ENCODE assay signal across 20 cellular contexts in the genomic region with DNA sequence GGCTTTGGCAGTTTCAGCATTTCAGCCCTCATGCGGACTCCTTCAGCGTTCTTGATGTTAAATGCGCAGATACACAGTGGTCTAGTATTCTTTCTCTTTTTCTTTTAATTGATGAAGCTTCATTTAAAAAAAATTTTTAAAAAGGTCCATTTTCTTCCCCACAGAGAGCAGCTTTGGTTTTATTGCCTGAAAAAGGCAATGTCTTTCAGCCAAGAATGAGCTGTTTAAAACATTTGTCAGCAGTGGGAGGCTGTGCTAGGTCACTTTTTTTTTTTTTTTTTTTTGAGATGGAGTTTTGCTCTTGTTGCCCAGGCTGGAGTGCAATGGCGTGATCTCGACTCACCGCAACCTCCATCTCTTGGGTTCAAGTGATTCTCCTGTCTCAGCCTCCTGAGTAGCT. TPM values are rescaled to one million over a fixed set of nuclear protein-coding genes. Genes with fewer than 3 reads are reported as not detected.
DNase-seq lines count a peak whose midpoint lies in the region; ATAC-seq and TF ChIP-seq lines count a peak whose summit lies in the region.
"Had no signal": no experiment of that assay in that cellular context is flagged by ENCODE, and none has a peak within 500 bp of the region (broad histone marks: within the 10 kb centered on the region; RNA-seq: fewer than 3 reads in every experiment).

No MANE protein-coding gene starts in this region.

- H3K27ac ChIP-seq in angular gyrus (ENCODE audit: low read depth, low read length) (peak overlapping the region; percentile 88), adrenal gland (no peak overlapping the region)
- H3K27ac ChIP-seq: BLaER1, HL-60 had no signal

- no peak overlapping the region for H3K9ac ChIP-seq in skeletal muscle satellite cell (ENCODE audit: low read depth, low read length)
- H3K9ac ChIP-seq: BLaER1 had no signal

- DNase-seq in AG08395 (ENCODE audit: low spot score): peak; percentile 38
- DNase-seq in fibroblast of mammary gland (ENCODE audit: low read depth): peak; percentile 44
- no peak for DNase-seq in cortex of kidney (lab: John Stamatoyannopoulos, UW)
- DNase-seq in activated CD8-positive, alpha-beta memory T cell treated with anti-CD3 and anti-CD28 coated beads, Interleukin-2, amount 50 U/mL, for 48 hours: no peak
- DNase-seq in adrenal gland: no peak
- DNase-seq: activated naive CD8-positive, alpha-beta T cell treated with anti-CD3 and anti-CD28 coated beads for 36 hours; Calu3; NCI-H1417 treated with DMSO at 0.1 percent for 48 hours; NCI-H524 treated with DMSO at 0.1 percent for 48 hours; RPMI8226; stimulated activated CD4-positive, alpha-beta T cell treated with anti-CD3 and anti-CD28 coated beads, Interleukin-2, amount 100 ng/mL, for 24 hours; stimulated activated naive CD4-positive, alpha-beta T cell; T1000 had no signal

- H3K4me2 ChIP-seq in skeletal muscle satellite cell (ENCODE audit: low read length): peak overlapping the region; percentile 29
- H3K4me2 ChIP-seq: BLaER1 had no signal

- peaks cover 28% of the 10 kb centered on the region for H3K4me1 ChIP-seq in skeletal muscle satellite cell (ENCODE audit: control insufficient read depth, insufficient read depth, low read length)
- H3K4me1 ChIP-seq in adrenal gland (replicated peaks in 1 of 2): peaks cover 0 to 12% of the 10 kb centered on the region in 2 donors
- H3K4me1 ChIP-seq: BLaER1 had no signal

- ATAC-seq in HG02763 (IDR thresholded peaks at IDR 0.05; ENCODE audit: unreplicated experiment): no peak
- ATAC-seq: activated CD4-positive, CD25-positive, alpha-beta regulatory T cell treated with anti-CD3 and anti-CD28 coated beads, Interleukin-2, amount 50 U/mL, for 24 hours; SK-N-SH treated with all-trans-retinoic acid at 6 μM for 48 hours had no signal

- intact Hi-C loops in adrenal gland (cut with DNase I): no loop called here

- no peak for TF ChIP-seq POLR2A in adrenal gland (IDR thresholded peaks at IDR 0.05)

- H3K27me3 ChIP-seq in skeletal muscle satellite cell (ENCODE audit: control insufficient read depth, insufficient read depth, low read length): no peaks in the 10 kb centered on the region
- H3K27me3 ChIP-seq in adrenal gland: no peaks in the 10 kb centered on the region
- H3K27me3 ChIP-seq: BLaER1 had no signal

- no peak for TF ChIP-seq CTCF in fibroblast of mammary gland (conservative IDR thresholded peaks at IDR 0.05; ENCODE audit: control insufficient read depth, insufficient read depth, low read depth, low read length)
- TF ChIP-seq CTCF in adrenal gland (IDR thresholded peaks at IDR 0.05): no peak

- WGBS in adrenal gland, 4 donors: 92 to 98% (median 94%) methylated on average over 6 of the region's 6 CpGs

- H3K9me3 ChIP-seq in skeletal muscle satellite cell (replicated peaks; ENCODE audit: low read length): no peaks in the 10 kb centered on the region
- H3K9me3 ChIP-seq in adrenal gland (replicated peaks in 1 of 3): no peaks in the 10 kb centered on the region
- H3K9me3 ChIP-seq: BLaER1 had no signal

- no peak overlapping the region for H3K4me3 ChIP-seq in fibroblast of mammary gland (ENCODE audit: control insufficient read depth, low read depth, low read length)
- no peak overlapping the region for H3K4me3 ChIP-seq in skeletal muscle satellite cell (ENCODE audit: low read length)
- H3K4me3 ChIP-seq in adrenal gland: no peak overlapping the region
- H3K4me3 ChIP-seq: BLaER1 had no signal

- H3K36me3 ChIP-seq in skeletal muscle satellite cell (ENCODE audit: insufficient read depth, low read length): peaks cover 52% of the 10 kb centered on the region
- peaks cover 0 to 52% of the 10 kb centered on the region in 2 donors for H3K36me3 ChIP-seq in adrenal gland (replicated peaks in 1 of 2)

RNA-seq across cellular contexts. Expression of a gene that starts 13.5 kb away (rescaled TPM):
- total RNA-seq in skeletal muscle satellite cell (2012; rRNA removed): 38.0 and 45.4 TPM in 2 replicates
- 10 to 100 TPM; 17.2 to 29.4 (median 24.0) TPM for total RNA-seq in adrenal gland
- polyA plus RNA-seq in adrenal gland: 10 to 100 TPM; 18.0 to 37.3 (median 23.6) TPM

RNA-seq across cellular contexts. Expression of a gene that starts 32.8 kb away (rescaled TPM):
- 23.8 and 28.4 TPM in 2 replicates for total RNA-seq in skeletal muscle satellite cell (2012; rRNA removed)
- total RNA-seq in adrenal gland: 10 to 100 TPM; 10.3 to 30.9 (median 24.9) TPM
- polyA plus RNA-seq in adrenal gland: 10 to 100 TPM in 1 of 3 donors, 1 to 10 TPM in 2; 3.8 to 20.7 (median 5.7) TPM

RNA-seq across cellular contexts. Expression of a gene that starts 39.1 kb away (rescaled TPM):
- 1.3 and 2.3 TPM in 2 replicates for total RNA-seq in skeletal muscle satellite cell (2012; rRNA removed)
- 1 to 10 TPM; 1.5 to 6.6 (median 4.4) TPM for total RNA-seq in adrenal gland
- polyA plus RNA-seq in adrenal gland: 1 to 10 TPM; 2.5 to 4.4 (median 3.8) TPM

Comparison
In these comparisons a context has a peak if more than half of its experiments do, and no peak if none do; other contexts are left out.
1. DNase-seq: peak in AG08395 (single experiment) and fibroblast of mammary gland (single experiment); none in cortex of kidney (single experiment), activated CD8-positive, alpha-beta memory T cell treated with anti-CD3 and anti-CD28 coated beads, Interleukin-2, amount 50 U/mL, for 48 hours (single experiment) and adrenal gland (0 of 7).